ENCODE assay signal across 21 cellular contexts in genomic region chr15:72588096-72588495, GRCh38.
DNase-seq lines count a peak whose midpoint lies in the region; ATAC-seq and TF ChIP-seq lines count a peak whose summit lies in the region.
"Had no signal": no experiment of that assay in that cellular context is flagged by ENCODE, and none has a peak within 500 bp of the region (broad histone marks: within the 10 kb centered on the region; RNA-seq: fewer than 3 reads in every experiment).

No MANE protein-coding gene starts in this region.

- peaks cover 1 to 9% of the 10 kb centered on the region in 2 donors for H3K36me3 Mint-ChIP-seq in activated T-cell treated with anti-CD3 and anti-CD28 coated beads, Interleukin-2, amount 50 U/mL, for 72 hours (ENCODE audit: insufficient read depth in 2 of 2)
- peaks cover 25% of the 10 kb centered on the region for H3K36me3 Mint-ChIP-seq in activated T-cell treated with anti-CD3 and anti-CD28 coated beads, Interleukin-2, amount 50 U/mL, for 4 hours (ENCODE audit: insufficient read depth)
- H3K36me3 Mint-ChIP-seq in T-cell (peaks cover 25% of the 10 kb centered on the region), neural progenitor cell (peaks cover 7% of the 10 kb centered on the region)

- H3K4me3 ChIP-seq in neural progenitor cell: no peak overlapping the region
- H3K4me3 ChIP-seq: BLaER1, GM12878, HAP-1 had no signal

- no peaks in the 10 kb centered on the region for H3K27me3 Mint-ChIP-seq in activated T-cell treated with anti-CD3 and anti-CD28 coated beads, Interleukin-2, amount 50 U/mL, for 72 hours (ENCODE audit: low read depth)
- no peaks in the 10 kb centered on the region for H3K27me3 Mint-ChIP-seq in activated T-cell treated with anti-CD3 and anti-CD28 coated beads, Interleukin-2, amount 50 U/mL, for 4 hours (ENCODE audit: low read depth)
- no peaks in the 10 kb centered on the region for H3K27me3 Mint-ChIP-seq in T-cell
- H3K27me3 Mint-ChIP-seq in neural progenitor cell (ENCODE audit: insufficient read depth, low read depth): no peaks in the 10 kb centered on the region
- H3K27me3 Mint-ChIP-seq: B cell; CD4-positive, CD25-positive, alpha-beta regulatory T cell had no signal

- H3K4me2 ChIP-seq in neural progenitor cell: no peak overlapping the region
- H3K4me2 ChIP-seq: BLaER1 had no signal

- peaks cover 5% of the 10 kb centered on the region for H3K36me3 ChIP-seq in neural progenitor cell

- H3K9me3 Mint-ChIP-seq in activated T-cell treated with anti-CD3 and anti-CD28 coated beads, Interleukin-2, amount 50 U/mL, for 72 hours: no peaks in the 10 kb centered on the region
- no peaks in the 10 kb centered on the region for H3K9me3 Mint-ChIP-seq in activated T-cell treated with anti-CD3 and anti-CD28 coated beads, Interleukin-2, amount 50 U/mL, for 4 hours
- H3K9me3 Mint-ChIP-seq in T-cell (no peaks in the 10 kb centered on the region), neural progenitor cell (no peaks in the 10 kb centered on the region)
- H3K9me3 Mint-ChIP-seq: CD4-positive, CD25-positive, alpha-beta regulatory T cell; CD8-positive, alpha-beta T cell; HFFc6 had no signal

- CTCF ChIA-PET in T-cell (lab: Charles Lee): no interaction called here

- POLR2A ChIA-PET in T-cell (lab: Charles Lee): no interaction called here

- no peak overlapping the region for H3K4me3 Mint-ChIP-seq in activated T-cell treated with anti-CD3 and anti-CD28 coated beads, Interleukin-2, amount 50 U/mL, for 72 hours
- no peak overlapping the region for H3K4me3 Mint-ChIP-seq in activated T-cell treated with anti-CD3 and anti-CD28 coated beads, Interleukin-2, amount 50 U/mL, for 4 hours
- H3K4me3 Mint-ChIP-seq in T-cell (no peak overlapping the region), neural progenitor cell (no peak overlapping the region)
- H3K4me3 Mint-ChIP-seq: B cell; CD4-positive, CD25-positive, alpha-beta regulatory T cell; CD8-positive, alpha-beta T cell; HFFc6 had no signal

- H3K27me3 ChIP-seq in neural progenitor cell: no peaks in the 10 kb centered on the region
- H3K27me3 ChIP-seq: BLaER1 had no signal

- no peak for DNase-seq in activated T-cell treated with anti-CD3 and anti-CD28 coated beads, Interleukin-2, amount 50 U/mL, for 72 hours
- no peak for DNase-seq in activated T-cell treated with anti-CD3 and anti-CD28 coated beads, Interleukin-2, amount 50 U/mL, for 4 hours
- DNase-seq in T-cell (no peak), cerebellar cortex (ENCODE audit: low spot score) (peak; percentile 61), neural progenitor cell (ENCODE audit: low spot score) (no peak), occipital lobe (lab: John Stamatoyannopoulos, UW) (no peak)
- DNase-seq: Caco-2; CD4-positive, CD25-positive, alpha-beta regulatory T cell; CD8-positive, alpha-beta T cell; DMS153; DND-41; GDM1; GOT3; HFFc6 had no signal

- H3K9ac ChIP-seq in neural progenitor cell: no peak overlapping the region
- H3K9ac ChIP-seq: BLaER1 had no signal

- H3K79me2 ChIP-seq in neural progenitor cell (ENCODE audit: low read depth): no peaks in the 10 kb centered on the region

- no peak for TF ChIP-seq CTCF in neural progenitor cell (IDR thresholded peaks at IDR 0.05)

- H3K9me3 ChIP-seq in neural progenitor cell (ENCODE audit: low read depth): no peaks in the 10 kb centered on the region
- H3K9me3 ChIP-seq: BLaER1, Caco-2, HAP-1 had no signal

- H3K27ac Mint-ChIP-seq in activated T-cell treated with anti-CD3 and anti-CD28 coated beads, Interleukin-2, amount 50 U/mL, for 72 hours: peak overlapping the region; percentile 76
- H3K27ac Mint-ChIP-seq in T-cell: peak overlapping the region; percentile 13 to 23
- no peak overlapping the region for H3K27ac Mint-ChIP-seq in neural progenitor cell
- H3K27ac Mint-ChIP-seq: B cell, HFFc6 had no signal

- no peak overlapping the region for H2AFZ ChIP-seq in neural progenitor cell (replicated peaks)

- no peaks in the 10 kb centered on the region for H3K4me1 Mint-ChIP-seq in activated T-cell treated with anti-CD3 and anti-CD28 coated beads, Interleukin-2, amount 50 U/mL, for 72 hours (ENCODE audit: low read depth)
- H3K4me1 Mint-ChIP-seq in activated T-cell treated with anti-CD3 and anti-CD28 coated beads, Interleukin-2, amount 50 U/mL, for 4 hours (ENCODE audit: low read depth): no peaks in the 10 kb centered on the region
- H3K4me1 Mint-ChIP-seq in T-cell (peaks cover 0 to 5% (median 0%) of the 10 kb centered on the region in 3 donors), neural progenitor cell (peaks cover 7% of the 10 kb centered on the region)
- H3K4me1 Mint-ChIP-seq: B cell had no signal

- H4K20me1 ChIP-seq in neural progenitor cell (ENCODE audit: low read depth): peaks cover 4% of the 10 kb centered on the region

- no peak overlapping the region for H3K27ac ChIP-seq in neural progenitor cell
- H3K27ac ChIP-seq: 22Rv1, BLaER1, C4-2B had no signal

- H3K4me1 ChIP-seq in neural progenitor cell: no peaks in the 10 kb centered on the region
- H3K4me1 ChIP-seq: BLaER1, Caco-2, HAP-1 had no signal

- H3F3A ChIP-seq in neural progenitor cell (ENCODE audit: low read depth): peaks cover 14% of the 10 kb centered on the region

- ATAC-seq in activated T-cell treated with anti-CD3 and anti-CD28 coated beads, Interleukin-2, amount 50 U/mL, for 72 hours (replicated peaks in 1 of 2): no peak
- ATAC-seq in activated T-cell treated with anti-CD3 and anti-CD28 coated beads, Interleukin-2, amount 50 U/mL, for 4 hours: no peak
- ATAC-seq in T-cell (replicated peaks in 1 of 4) (no peak), HG03460 (IDR thresholded peaks at IDR 0.05; ENCODE audit: unreplicated experiment) (no peak)
- ATAC-seq: CD8-positive, alpha-beta T cell; GM12878 had no signal
